In the genomic region with DNA sequence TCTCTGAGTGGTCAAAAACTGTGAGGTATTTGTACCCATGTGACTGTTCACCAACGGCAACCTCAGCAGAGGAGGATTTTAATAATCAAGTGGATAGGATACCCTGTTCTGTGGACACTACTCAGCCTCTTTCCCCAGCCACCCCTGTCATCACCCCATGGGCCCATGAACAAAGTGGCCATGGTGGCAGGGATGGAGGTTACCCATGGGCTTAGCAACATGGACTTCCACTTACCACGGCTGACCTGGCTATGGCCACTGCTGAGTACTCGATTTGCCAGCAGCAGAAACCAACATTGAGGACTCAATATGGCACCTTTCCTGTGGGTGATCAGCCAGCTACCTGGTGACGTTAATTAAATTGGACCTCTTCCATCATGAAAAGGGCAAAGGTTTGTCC, we compare ENCODE assay signal across 24 cellular contexts.
"Had no signal": no experiment of that assay in that cellular context is flagged by ENCODE, and none has a peak within 500 bp of the region (broad histone marks: within the 10 kb centered on the region; RNA-seq: fewer than 3 reads in every experiment).

No MANE protein-coding gene starts in this region.

- H3K27ac Mint-ChIP-seq: stimulated activated effector memory CD8-positive, alpha-beta T cell treated with anti-CD3 and anti-CD28 coated beads, Interleukin-12 subunit alpha, Interleukin-12 subunit beta, amount 100 ng/mL, for 72 hours; stimulated activated memory B cell treated with anti-CD40 and anti-IgM and Interleukin-4, amounts not matched to agents 10 μg/mL and 1 μg/mL and 100 μg/mL, for 72 hours; stimulated activated naive B cell treated with anti-CD40 and anti-IgM and Interleukin-4, amounts not matched to agents 10 μg/mL and 1 μg/mL and 100 μg/mL, for 72 hours; stimulated activated naive CD8-positive, alpha-beta T cell treated with anti-CD3 and anti-CD28 coated beads, Interleukin-15, amount 100 ng/mL, for 72 hours; stimulated activated naive CD8-positive, alpha-beta T cell treated with anti-CD3 and anti-CD28 coated beads, Interleukin-15, Interleukin-2, amounts not matched to agents 100 ng/mL and 50 ng/mL, for 24 hours; type B pancreatic cell had no signal

- H3K4me3 Mint-ChIP-seq: stimulated activated effector memory CD8-positive, alpha-beta T cell treated with anti-CD3 and anti-CD28 coated beads, Interleukin-12 subunit alpha, Interleukin-12 subunit beta, amount 100 ng/mL, for 72 hours; stimulated activated memory B cell treated with anti-CD40 and anti-IgM and Interleukin-4, amounts not matched to agents 10 μg/mL and 1 μg/mL and 100 μg/mL, for 72 hours; stimulated activated naive B cell treated with anti-CD40 and anti-IgM and Interleukin-4, amounts not matched to agents 10 μg/mL and 1 μg/mL and 100 μg/mL, for 72 hours; stimulated activated naive CD8-positive, alpha-beta T cell treated with anti-CD3 and anti-CD28 coated beads, Interleukin-15, amount 100 ng/mL, for 72 hours; stimulated activated naive CD8-positive, alpha-beta T cell treated with anti-CD3 and anti-CD28 coated beads, Interleukin-15, Interleukin-2, amounts not matched to agents 100 ng/mL and 50 ng/mL, for 24 hours; type B pancreatic cell had no signal

- H3K36me3 Mint-ChIP-seq: stimulated activated effector memory CD8-positive, alpha-beta T cell treated with anti-CD3 and anti-CD28 coated beads, Interleukin-12 subunit alpha, Interleukin-12 subunit beta, amount 100 ng/mL, for 72 hours; stimulated activated memory B cell treated with anti-CD40 and anti-IgM and Interleukin-4, amounts not matched to agents 10 μg/mL and 1 μg/mL and 100 μg/mL, for 72 hours; stimulated activated naive B cell treated with anti-CD40 and anti-IgM and Interleukin-4, amounts not matched to agents 10 μg/mL and 1 μg/mL and 100 μg/mL, for 72 hours; type B pancreatic cell had no signal

- ATAC-seq: stimulated activated effector memory CD8-positive, alpha-beta T cell treated with anti-CD3 and anti-CD28 coated beads, Interleukin-12 subunit alpha, Interleukin-12 subunit beta, amount 100 ng/mL, for 72 hours; stimulated activated memory B cell treated with anti-CD40 and anti-IgM and Interleukin-4, amounts not matched to agents 10 μg/mL and 1 μg/mL and 100 μg/mL, for 72 hours; stimulated activated naive B cell treated with anti-CD40 and anti-IgM and Interleukin-4, amounts not matched to agents 10 μg/mL and 1 μg/mL and 100 μg/mL, for 72 hours; stimulated activated naive CD8-positive, alpha-beta T cell treated with anti-CD3 and anti-CD28 coated beads, Interleukin-15, amount 100 ng/mL, for 72 hours; stimulated activated naive CD8-positive, alpha-beta T cell treated with anti-CD3 and anti-CD28 coated beads, Interleukin-15, Interleukin-2, amounts not matched to agents 100 U/mL and 50 U/mL, for 24 hours; upper lobe of right lung had no signal

- H3K4me1 Mint-ChIP-seq: stimulated activated effector memory CD8-positive, alpha-beta T cell treated with anti-CD3 and anti-CD28 coated beads, Interleukin-12 subunit alpha, Interleukin-12 subunit beta, amount 100 ng/mL, for 72 hours; stimulated activated memory B cell treated with anti-CD40 and anti-IgM and Interleukin-4, amounts not matched to agents 10 μg/mL and 1 μg/mL and 100 μg/mL, for 72 hours; stimulated activated naive B cell treated with anti-CD40 and anti-IgM and Interleukin-4, amounts not matched to agents 10 μg/mL and 1 μg/mL and 100 μg/mL, for 72 hours; stimulated activated naive CD8-positive, alpha-beta T cell treated with anti-CD3 and anti-CD28 coated beads, Interleukin-15, amount 100 ng/mL, for 72 hours had no signal

- H3K9me3 Mint-ChIP-seq: stimulated activated memory B cell treated with anti-CD40 and anti-IgM and Interleukin-4, amounts not matched to agents 10 μg/mL and 1 μg/mL and 100 μg/mL, for 72 hours had no signal

- DNase-seq: stimulated activated CD4-positive, alpha-beta T cell treated with anti-CD3 and anti-CD28 coated beads, Interleukin-2, amount 100 ng/mL, for 48 hours; stimulated activated CD4-positive, alpha-beta T cell treated with anti-CD3 and anti-CD28 coated beads, Interleukin-4, amount 100 ng/mL, for 1 hour; stimulated activated CD4-positive, alpha-beta T cell treated with anti-CD3 and anti-CD28 coated beads, Interleukin-4, amount 100 ng/mL, for 24 hours; stimulated activated CD4-positive, alpha-beta T cell treated with anti-CD3 and anti-CD28 coated beads, Interleukin-4, amount 100 ng/mL, for 4 hours; stimulated activated CD8-positive, alpha-beta memory T cell treated with anti-CD3 and anti-CD28 coated beads, Interleukin-4, amount 100 ng/mL, for 48 hours; stimulated activated naive B cell treated with anti-CD40 and anti-IgM and Interleukin-4, amounts not matched to agents 10 μg/mL and 1 μg/mL and 100 μg/mL, for 72 hours; stimulated activated naive CD4-positive, alpha-beta T cell; stimulated activated naive CD4-positive, alpha-beta T cell treated with Interleukin-2 at 50 U/mL for 16 hours; stimulated activated naive CD8-positive, alpha-beta T cell treated with anti-CD3 and anti-CD28 coated beads, Interleukin-15, amount 100 ng/mL, for 72 hours; stimulated activated naive CD8-positive, alpha-beta T cell treated with anti-CD3 and anti-CD28 coated beads, Interleukin-15, Interleukin-2, amounts not matched to agents 100 U/mL and 50 U/mL, for 24 hours; stomach; substantia nigra; testis; thyroid gland; tibial artery; transverse colon; trophoblast cell; upper lobe of left lung; upper lobe of right lung; uterus had no signal

- H3K27me3 Mint-ChIP-seq: stimulated activated memory B cell treated with anti-CD40 and anti-IgM and Interleukin-4, amounts not matched to agents 10 μg/mL and 1 μg/mL and 100 μg/mL, for 72 hours; stimulated activated naive B cell treated with anti-CD40 and anti-IgM and Interleukin-4, amounts not matched to agents 10 μg/mL and 1 μg/mL and 100 μg/mL, for 72 hours; stimulated activated naive CD8-positive, alpha-beta T cell treated with anti-CD3 and anti-CD28 coated beads, Interleukin-15, amount 100 ng/mL, for 72 hours; stimulated activated naive CD8-positive, alpha-beta T cell treated with anti-CD3 and anti-CD28 coated beads, Interleukin-15, Interleukin-2, amounts not matched to agents 100 ng/mL and 50 ng/mL, for 24 hours; type B pancreatic cell had no signal
